26 cellular contexts compared by ENCODE assay signal in genomic region chr6:147211349-147211748, GRCh38.
"Had no signal": no experiment of that assay in that cellular context is flagged by ENCODE, and none has a peak within 500 bp of the region (broad histone marks: within the 10 kb centered on the region; RNA-seq: fewer than 3 reads in every experiment).

No MANE protein-coding gene starts in this region.

- ATAC-seq: left colon; left lung; lower lobe of right lung; naive thymus-derived CD8-positive, alpha-beta T cell; right lobe of liver; stimulated activated naive B cell treated with anti-CD40 and anti-IgM and Interleukin-4, amounts not matched to agents 10 μg/mL and 1 μg/mL and 100 μg/mL, for 72 hours; stimulated activated naive CD8-positive, alpha-beta T cell treated with anti-CD3 and anti-CD28 coated beads, Interleukin-15, Interleukin-2, amounts not matched to agents 100 U/mL and 50 U/mL, for 24 hours; upper lobe of right lung had no signal

- H3K4me3 ChIP-seq: left lung, lower lobe of right lung, right atrium auricular region, right lobe of liver, smooth muscle cell, stomach, testis, thyroid gland, upper lobe of right lung had no signal

- H3K27me3 ChIP-seq: left lung, right atrium auricular region, right lobe of liver, stomach, testis, thyroid gland, upper lobe of right lung had no signal

- H3K4me1 ChIP-seq: right lobe of liver, testis had no signal

- DNase-seq: hypothalamus; immature natural killer cell; kidney; left colon; left lung; lower lobe of right lung; mammary epithelial cell; mesenchymal stem cell; naive thymus-derived CD8-positive, alpha-beta T cell; occipital lobe; right lobe of liver; stimulated activated CD4-positive, alpha-beta T cell treated with anti-CD3 and anti-CD28 coated beads, Interleukin-1b, Interleukin-23, amount 100 ng/mL, for 48 hours; stimulated activated CD4-positive, alpha-beta T cell treated with anti-CD3 and anti-CD28 coated beads, Interleukin-2, amount 100 ng/mL, for 48 hours; stimulated activated CD4-positive, alpha-beta T cell treated with anti-CD3 and anti-CD28 coated beads, Interleukin-4, amount 100 ng/mL, for 4 hours; stimulated activated CD8-positive, alpha-beta memory T cell treated with anti-CD3 and anti-CD28 coated beads, Interleukin-4, amount 100 ng/mL, for 48 hours; stimulated activated naive B cell treated with anti-CD40 and anti-IgM and Interleukin-4, amounts not matched to agents 10 μg/mL and 1 μg/mL and 100 μg/mL, for 72 hours; stimulated activated naive CD8-positive, alpha-beta T cell treated with anti-CD3 and anti-CD28 coated beads, Interleukin-15, Interleukin-2, amounts not matched to agents 100 U/mL and 50 U/mL, for 24 hours; stomach; testis; trophoblast cell; upper lobe of right lung had no signal

- FAIRE-seq: islet of Langerhans, kidney, urothelium cell line had no signal

- H3K9me3 ChIP-seq: left lung, lower lobe of right lung, right atrium auricular region, right lobe of liver, stomach, testis, thyroid gland, upper lobe of right lung had no signal

- H3K36me3 ChIP-seq: lower lobe of right lung, right atrium auricular region, right lobe of liver, stomach, thyroid gland, upper lobe of right lung had no signal

- H3K27ac ChIP-seq: left lung, lower lobe of right lung, right atrium auricular region, right lobe of liver, stomach, testis, upper lobe of right lung had no signal

- H3K4me2 ChIP-seq: smooth muscle cell had no signal
